In the genomic region with DNA sequence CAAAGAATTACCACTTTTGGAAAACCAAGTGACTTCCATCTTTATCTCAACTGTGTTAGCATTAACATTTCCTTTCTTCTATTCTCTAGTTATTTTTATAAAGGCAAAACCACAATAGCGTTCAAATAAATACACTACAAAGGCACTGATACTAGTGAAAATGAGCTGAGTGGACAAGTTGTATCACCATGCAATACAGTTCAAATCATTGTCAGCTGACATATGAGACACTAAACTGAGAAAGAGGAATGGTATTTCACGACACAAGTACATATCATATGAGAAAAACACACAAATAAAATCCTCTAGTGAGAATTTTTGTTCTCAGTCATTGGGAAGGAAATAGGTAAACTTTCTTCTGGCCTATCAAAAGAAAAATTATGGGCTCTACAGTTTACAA, we compare ENCODE assay signal across 18 cellular contexts. TPM values are rescaled to one million over a fixed set of nuclear protein-coding genes. Genes with fewer than 3 reads are reported as not detected.
A peak's percentile ranks its signal among the peaks of the same experiment; 100 is the strongest.
DNase-seq lines count a peak whose midpoint lies in the region; ATAC-seq, FAIRE-seq and TF ChIP-seq lines count a peak whose summit lies in the region.
"Had no signal": no experiment of that assay in that cellular context is flagged by ENCODE, and none has a peak within 500 bp of the region (broad histone marks: within the 10 kb centered on the region; RNA-seq: fewer than 3 reads in every experiment).

No MANE protein-coding gene starts in this region.

- H3K27me3 ChIP-seq in cardiac muscle cell (no peaks in the 10 kb centered on the region), bronchial epithelial cell (ENCODE audit: control insufficient read depth, insufficient read depth, low read length) (no peaks in the 10 kb centered on the region), left lung (no peaks in the 10 kb centered on the region), testis (no peaks in the 10 kb centered on the region), lower lobe of right lung (ENCODE audit: low read depth) (no peaks in the 10 kb centered on the region)
- H3K27me3 ChIP-seq: Peyer's patch had no signal

- H3K4me3 ChIP-seq in cardiac muscle cell = no peak overlapping the region
- H3K4me3 ChIP-seq in bronchial epithelial cell (ENCODE audit: low read depth, low read length) = no peak overlapping the region
- H3K4me3 ChIP-seq in left lung = no peak overlapping the region
- H3K4me3 ChIP-seq in testis = no peak overlapping the region
- H3K4me3 ChIP-seq in lower lobe of right lung = no peak overlapping the region
- H3K4me3 ChIP-seq: Peyer's patch had no signal

- H3K9me3 ChIP-seq in cardiac muscle cell (ENCODE audit: low read depth) (no peaks in the 10 kb centered on the region), left lung (no peaks in the 10 kb centered on the region), testis (no peaks in the 10 kb centered on the region), lower lobe of right lung (no peaks in the 10 kb centered on the region)
- H3K9me3 ChIP-seq: Peyer's patch had no signal

- peaks cover 51% of the 10 kb centered on the region for H3K4me1 ChIP-seq in cardiac muscle cell (ENCODE audit: low read depth)
- H3K4me1 ChIP-seq in left lung = peaks cover 15 to 16% of the 10 kb centered on the region in 2 donors
- H3K4me1 ChIP-seq in testis = peaks cover 30% of the 10 kb centered on the region
- H3K4me1 ChIP-seq in lower lobe of right lung = no peaks in the 10 kb centered on the region

- TF ChIP-seq CTCF in cardiac muscle cell (IDR thresholded peaks at IDR 0.05; ENCODE audit: low read depth, low read length) (no peak), bronchial epithelial cell (IDR thresholded peaks at IDR 0.05; ENCODE audit: insufficient read depth, low read length, severe bottlenecking) (no peak), left lung (IDR thresholded peaks at IDR 0.05) (no peak), testis (IDR thresholded peaks at IDR 0.05) (no peak), lower lobe of right lung (IDR thresholded peaks at IDR 0.05) (no peak)

- DNase-seq in cardiac muscle cell (ENCODE audit: low read depth in 1 of 2, low spot score in 1 of 2) (no peak), Right ventricle myocardium inferior (ENCODE audit: missing footprints) (no peak), bronchial epithelial cell (ENCODE audit: low read depth) (peak; percentile 84), left lung (no peak), NCI-H128 (lab: John Stamatoyannopoulos, UW; ENCODE audit: unreplicated experiment) (no peak), glomerular visceral epithelial cell (ENCODE audit: extremely low spot score) (no peak), testis (no peak), lower lobe of right lung (no peak)
- DNase-seq: activated CD8-positive, alpha-beta T cell treated with anti-CD3 and anti-CD28 coated beads, Interleukin-2, amount 10 ng/mL, durations not matched to agents 7 days and 5 days; activated T-cell treated with anti-CD3 and anti-CD28 coated beads, Interleukin-2, amount 50 U/mL, for 72 hours; CD4-positive, alpha-beta T cell; DMS79 treated with DMSO at 0.1 percent for 48 hours; KBM-7; NCI-H1105 treated with DMSO at 0.1 percent for 48 hours; NCI-H2171 treated with DMSO at 0.1 percent for 48 hours; NCI-H774; Peyer's patch; stimulated activated naive B cell treated with anti-CD40 and anti-IgM and Interleukin-4, amounts not matched to agents 10 μg/mL and 1 μg/mL and 100 μg/mL, for 72 hours had no signal

- TF ChIP-seq POLR2A in testis (IDR thresholded peaks at IDR 0.05) = no peak

- FAIRE-seq in bronchial epithelial cell (lab: Jason Lieb, UNC) = no peak

- intact Hi-C loops in Right ventricle myocardium inferior (cut with DNase I) (no loop called here), left lung (cut with DNase I) (no loop called here), testis (cut with DNase I; ENCODE audit: low total_unique reads) (no loop called here), lower lobe of right lung (cut with DNase I) (no loop called here)

- ATAC-seq in Right ventricle myocardium inferior (no peak), left lung (peak; percentile 23), lower lobe of right lung (no peak)
- ATAC-seq: activated CD8-positive, alpha-beta T cell treated with anti-CD3 and anti-CD28 coated beads, Interleukin-2, amount 10 ng/mL, durations not matched to agents 7 days and 5 days; activated T-cell treated with anti-CD3 and anti-CD28 coated beads, Interleukin-2, amount 50 U/mL, for 72 hours; stimulated activated naive B cell treated with anti-CD40 and anti-IgM and Interleukin-4, amounts not matched to agents 10 μg/mL and 1 μg/mL and 100 μg/mL, for 72 hours had no signal

- 76 to 79% methylated on average over 2 of the region's 2 CpGs for WGBS in testis, 2 donors

- H3K27ac ChIP-seq in cardiac muscle cell = peak overlapping the region; percentile 96
- H3K27ac ChIP-seq in left lung = peak overlapping the region in 1 of 2 donors; percentile 41
- H3K27ac ChIP-seq in testis = no peak overlapping the region
- H3K27ac ChIP-seq in lower lobe of right lung = no peak overlapping the region
- H3K27ac ChIP-seq: Peyer's patch had no signal

- H3K36me3 ChIP-seq in cardiac muscle cell (no peaks in the 10 kb centered on the region), bronchial epithelial cell (ENCODE audit: control insufficient read depth, insufficient read depth, low read length) (no peaks in the 10 kb centered on the region), left lung (no peaks in the 10 kb centered on the region), testis (ENCODE audit: low read depth, missing control alignments) (no peaks in the 10 kb centered on the region), lower lobe of right lung (no peaks in the 10 kb centered on the region)
- H3K36me3 ChIP-seq: Peyer's patch had no signal

RNA-seq across cellular contexts. Expression of a gene that starts 26.2 kb away (rescaled TPM):
- total RNA-seq in cardiac muscle cell (50.8 and 124 TPM in 2 replicates), Right ventricle myocardium inferior (80.0 TPM), bronchial epithelial cell (50.0 and 101 TPM in 2 replicates), left lung (100 to 1,000 TPM; 106 to 142 TPM), testis (100 to 1,000 TPM; 122 to 132 TPM), lower lobe of right lung (51.4 TPM)
- polyA plus RNA-seq in cardiac muscle cell (46.4 and 66.6 TPM in 2 replicates), testis (ENCODE audit: insufficient read depth, low read depth, low replicate concordance) (84.3 TPM)
- total RNA-seq: activated CD8-positive, alpha-beta T cell treated with anti-CD3 and anti-CD28 coated beads, Interleukin-2, amount 10 ng/mL, durations not matched to agents 7 days and 5 days; CD4-positive, alpha-beta T cell had no signal
